Comparison of ENCODE assay signal across 1 cellular context in genomic region chr7:87474533-87475358, GRCh38.
TF ChIP-seq lines count a peak whose summit lies in the region.

No MANE protein-coding gene starts in this region.

TF ChIP-seq in liver, 16 proteins besides CTCF, POLR2A, EP300 and RAD21 (continued from another document):
- TF ChIP-seq REST (IDR thresholded peaks at IDR 0.05): no peak
